8 cellular contexts compared by ENCODE assay signal in the genomic region with DNA sequence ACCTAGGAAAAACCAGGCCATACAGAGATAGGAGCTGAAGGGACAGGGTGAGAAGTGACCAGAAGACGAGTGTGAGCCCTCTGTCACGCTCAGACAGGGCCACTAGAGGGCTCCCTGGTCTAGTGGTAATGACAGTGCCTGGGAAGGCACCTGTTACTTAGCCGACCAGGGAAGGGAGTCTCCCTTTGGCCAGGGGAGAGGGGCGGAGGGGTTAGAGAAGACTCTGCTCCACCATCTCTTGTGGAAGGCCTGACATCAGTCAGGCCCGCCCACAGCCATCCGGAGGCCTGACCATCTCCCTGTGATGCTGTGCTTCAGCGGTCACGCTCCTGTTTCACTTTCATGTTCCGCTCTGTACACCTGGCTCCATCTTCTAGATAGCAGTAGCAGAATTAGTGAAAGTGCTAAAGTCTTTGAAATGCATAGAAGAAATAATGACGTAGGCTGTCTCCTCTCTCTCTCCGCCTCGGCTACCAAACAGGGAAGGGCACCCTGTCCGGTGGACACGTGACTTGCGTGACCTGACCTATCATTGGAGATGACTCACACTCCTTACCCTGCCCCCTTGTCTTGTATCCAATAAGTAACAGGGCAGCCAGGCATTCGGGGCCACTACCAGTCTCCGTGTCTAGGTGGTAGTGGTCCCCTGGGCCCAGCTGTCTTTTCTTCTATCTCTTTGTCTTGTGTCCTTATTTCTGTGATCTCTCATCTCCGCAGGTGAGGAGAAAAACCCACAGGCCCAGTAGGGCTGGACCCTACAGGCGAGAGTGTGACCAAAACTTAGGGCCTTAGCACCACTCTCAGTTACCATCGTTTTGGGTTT. TPM values are rescaled to one million over a fixed set of nuclear protein-coding genes. Genes with fewer than 3 reads are reported as not detected.
DNase-seq lines count a peak whose midpoint lies in the region; ATAC-seq and TF ChIP-seq lines count a peak whose summit lies in the region.

No MANE protein-coding gene starts in this region.

- no peaks in the 10 kb centered on the region for H3K9me3 ChIP-seq in stomach smooth muscle (ENCODE audit: control insufficient read depth in 2 of 2, low read length in 2 of 2)

- H3K4me1 ChIP-seq in stomach smooth muscle (ENCODE audit: control insufficient read depth, insufficient read depth, low read length): no peaks in the 10 kb centered on the region

- peaks cover 9% of the 10 kb centered on the region for H3K27me3 Mint-ChIP-seq in nephron (ENCODE audit: low read depth)

- H3K36me3 ChIP-seq in stomach smooth muscle (ENCODE audit: control insufficient read depth in 2 of 2, insufficient read depth in 2 of 2, low read length in 2 of 2): no peaks in the 10 kb centered on the region

- peaks cover 7% of the 10 kb centered on the region for H3K9me3 Mint-ChIP-seq in nephron

- H3K4me3 ChIP-seq in stomach smooth muscle (ENCODE audit: low read length in 2 of 2): peak overlapping the region; percentile 54 to 59

- H3K4me3 Mint-ChIP-seq in nephron: no peak overlapping the region

- no peaks in the 10 kb centered on the region for H3K27me3 ChIP-seq in stomach smooth muscle (ENCODE audit: control insufficient read depth in 1 of 2, insufficient read depth in 2 of 2, low read length in 2 of 2)

- H3K27ac ChIP-seq in stomach smooth muscle (ENCODE audit: low read length): no peak overlapping the region

- ATAC-seq in GM18519 (IDR thresholded peaks at IDR 0.05; ENCODE audit: low FRiP score, unreplicated experiment) (peak; percentile 52), HG03045 (IDR thresholded peaks at IDR 0.05; ENCODE audit: unreplicated experiment) (peak; percentile 92), esophagus mucosa (peak; percentile 75)

- no peak overlapping the region for H3K9ac ChIP-seq in stomach smooth muscle (ENCODE audit: low read length in 2 of 2)

- DNase-seq in AG09319 (ENCODE audit: extremely low read depth, low read depth): no peak
- DNase-seq in NCI-H748 (lab: John Stamatoyannopoulos, UW; ENCODE audit: unreplicated experiment): peak; percentile 25
- peak; percentile 52 for DNase-seq in activated T-cell treated with anti-CD3 and anti-CD28 coated beads for 1 hour (ENCODE audit: low read depth)

- H3K36me3 Mint-ChIP-seq in nephron (ENCODE audit: low read depth): no peaks in the 10 kb centered on the region

- no peak overlapping the region for H3K27ac Mint-ChIP-seq in nephron

- TF ChIP-seq CTCF in AG09319 (IDR thresholded peaks at IDR 0.05; ENCODE audit: low read depth, low read length) (peak; percentile 80), nephron (IDR thresholded peaks at IDR 0.05; ENCODE audit: unreplicated experiment in 3 of 3) (peak; percentile 72 to 80 (median 74))

- no peaks in the 10 kb centered on the region for H3K4me1 Mint-ChIP-seq in nephron

RNA-seq across cellular contexts. Expression of a gene that starts 26.7 kb away (rescaled TPM):
- total RNA-seq in esophagus mucosa: not detected

RNA-seq across cellular contexts. Expression of a gene that starts 26.8 kb away (rescaled TPM):
- total RNA-seq in esophagus mucosa: 39.6 TPM
